ENCODE assay signal across 8 cellular contexts in the genomic region with DNA sequence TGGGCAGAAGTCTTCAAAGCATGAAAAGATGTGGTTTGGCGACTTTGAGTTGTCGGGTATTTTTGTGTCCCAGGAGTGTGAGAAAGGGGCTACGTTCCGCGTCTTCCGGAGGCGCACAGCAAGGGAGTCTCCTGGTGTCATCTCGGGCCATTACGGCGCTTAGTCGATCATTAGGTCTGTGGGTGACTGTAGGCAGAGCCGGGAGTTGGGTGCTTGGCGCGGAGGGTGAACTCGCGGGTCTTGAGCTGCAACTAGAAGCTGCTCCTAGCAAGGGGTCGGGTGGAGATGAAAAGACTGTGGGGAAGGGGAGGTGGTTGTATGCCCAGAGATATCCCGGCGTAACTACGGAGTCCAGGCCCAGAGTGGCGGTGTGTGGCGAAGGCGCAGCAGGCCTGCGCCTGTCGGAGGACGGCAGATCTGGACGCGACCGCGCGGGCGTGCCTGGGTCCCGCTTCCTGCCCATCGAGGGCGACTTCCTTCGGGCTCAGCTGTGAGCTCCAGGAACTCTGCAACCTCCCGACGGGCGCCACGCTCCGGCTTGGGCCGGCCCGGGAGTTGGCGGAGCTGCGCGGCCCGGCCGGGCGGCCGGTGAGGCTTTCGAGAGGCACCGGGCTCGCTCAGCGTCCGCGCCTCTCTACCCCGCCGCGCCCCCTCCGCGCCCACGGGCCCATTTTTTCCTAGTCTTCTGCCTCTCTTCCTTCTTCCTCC. TPM values are rescaled to one million over a fixed set of nuclear protein-coding genes. Genes with fewer than 3 reads are reported as not detected.
DNase-seq lines count a peak whose midpoint lies in the region; ATAC-seq and TF ChIP-seq lines count a peak whose summit lies in the region.

No MANE protein-coding gene starts in this region.

- TF ChIP-seq CTCF in SK-N-SH (IDR thresholded peaks at IDR 0.05): no peak
- no peak for TF ChIP-seq CTCF in adrenal gland (IDR thresholded peaks at IDR 0.05)

- peak overlapping the region; percentile 35; the same call in 1 of the 2 replicates for H3K4me2 ChIP-seq in SK-N-SH

- no peaks in the 10 kb centered on the region for H3K79me2 ChIP-seq in SK-N-SH (ENCODE audit: insufficient read depth)

- DNase-seq in SK-N-SH: peak; percentile 54
- DNase-seq in SJCRH30: no peak
- no peak for DNase-seq in right cardiac atrium
- no peak for DNase-seq in adrenal gland

- intact Hi-C loops in right cardiac atrium (cut with DNase I): loop anchor here in 2 of 4 donors (5.0 kb wide), 2 partner anchors 695 to 820 kb away; no protein-coding TSS in a partner anchor
- intact Hi-C loops in adrenal gland (cut with DNase I): loop anchor here (5.0 to 10.0 kb wide), 3 partner anchors 142 to 810 kb away; no protein-coding TSS in a partner anchor

- ATAC-seq in SK-N-SH treated with all-trans-retinoic acid at 6 μM for 48 hours: no peak
- no peak for ATAC-seq in right cardiac atrium
- no peak for ATAC-seq in GM21390 (IDR thresholded peaks at IDR 0.05; ENCODE audit: unreplicated experiment)
- ATAC-seq in HG03460 (IDR thresholded peaks at IDR 0.05; ENCODE audit: unreplicated experiment): no peak

- POLR2A ChIA-PET in SK-N-SH (lab: Yijun Ruan, JAX): no interaction called here

- H2AFZ ChIP-seq in SK-N-SH (ENCODE audit: low read depth): 0 out of 2 replicates have a peak overlapping the region, but pooled peaks have one; percentile 31

- H3F3A ChIP-seq in SK-N-SH (replicated peaks; ENCODE audit: insufficient read depth): no peaks in the 10 kb centered on the region

- 16% methylated on average over 41 of the region's 62 CpGs for WGBS in SK-N-SH (ENCODE audit: low lambda C conversion rate)
- WGBS in right cardiac atrium: 3% methylated on average over 62 of the region's 62 CpGs
- 7 to 9% (median 8%) methylated on average over 17 to 62 of the region's 62 CpGs for WGBS in adrenal gland, 4 donors

- H3K27ac ChIP-seq in SK-N-SH (ENCODE audit: low read depth in 2 of 2, low read length in 1 of 2): no peak overlapping the region
- H3K27ac ChIP-seq in SJCRH30: no peak overlapping the region
- H3K27ac ChIP-seq in right cardiac atrium (ENCODE audit: low read length): no peak overlapping the region
- peak overlapping the region in 1 of 21 experiments; percentile 55 for H3K27ac ChIP-seq in skin epidermis
- H3K27ac ChIP-seq in adrenal gland: no peak overlapping the region

- TF ChIP-seq RAD21 in SK-N-SH (IDR thresholded peaks at IDR 0.05; ENCODE audit: low read length): no peak

- H3K36me3 ChIP-seq in SK-N-SH (replicated peaks in 1 of 2; ENCODE audit: control insufficient read depth in 1 of 2, insufficient read depth in 2 of 2, low read length in 1 of 2) (no peaks in the 10 kb centered on the region), SJCRH30 (no peaks in the 10 kb centered on the region), adrenal gland (replicated peaks in 1 of 2) (no peaks in the 10 kb centered on the region)

- no peaks in the 10 kb centered on the region for H4K20me1 ChIP-seq in SK-N-SH (ENCODE audit: insufficient read depth)

- peaks cover 56% of the 10 kb centered on the region for H3K27me3 ChIP-seq in SK-N-SH (ENCODE audit: insufficient read depth)
- H3K27me3 ChIP-seq in SJCRH30: no peaks in the 10 kb centered on the region
- H3K27me3 ChIP-seq in right cardiac atrium (ENCODE audit: control insufficient read depth, insufficient read depth): no peaks in the 10 kb centered on the region
- H3K27me3 ChIP-seq in adrenal gland: peaks cover 80% of the 10 kb centered on the region

- peaks cover 5% of the 10 kb centered on the region in 2 experiments; a peak in 2 of 4 replicates for H3K4me1 ChIP-seq in SK-N-SH (ENCODE audit: control insufficient read depth in 1 of 2, insufficient read depth in 2 of 2, low read depth in 1 of 2, low read length in 1 of 2)
- peaks cover 6% of the 10 kb centered on the region; the same call in 1 of the 2 replicates for H3K4me1 ChIP-seq in SJCRH30
- peaks cover 7% of the 10 kb centered on the region for H3K4me1 ChIP-seq in right cardiac atrium (ENCODE audit: control insufficient read depth, insufficient read depth, low read length)
- H3K4me1 ChIP-seq in adrenal gland (replicated peaks in 1 of 2): peaks cover 0 to 43% of the 10 kb centered on the region in 2 donors

- H3K4me3 ChIP-seq in SK-N-SH (ENCODE audit: low read depth in 2 of 2, low read length in 1 of 2) (no peak overlapping the region; a peak in 1 of 4 replicates), SJCRH30 (peak overlapping the region; percentile 58), right cardiac atrium (ENCODE audit: low read length) (peak overlapping the region; percentile 48), skin epidermis (peak overlapping the region; percentile 21 to 47 (median 33)), adrenal gland (peak overlapping the region in 2 of 4 donors; percentile 9 to 40)

- H3K9ac ChIP-seq in SK-N-SH: no peak overlapping the region

- TF ChIP-seq POLR2A in adrenal gland (IDR thresholded peaks at IDR 0.05): no peak

- H3K9me3 ChIP-seq in SK-N-SH (no peaks in the 10 kb centered on the region), SJCRH30 (replicated peaks) (peaks cover 8% of the 10 kb centered on the region), right cardiac atrium (ENCODE audit: control insufficient read depth, low read length) (no peaks in the 10 kb centered on the region), adrenal gland (replicated peaks in 1 of 3) (no peaks in the 10 kb centered on the region)

- no peak for TF ChIP-seq EP300 in SK-N-SH (IDR thresholded peaks at IDR 0.05; ENCODE audit: borderline replicate concordance in 1 of 2, low read depth in 1 of 2, low read length in 1 of 2)

- H3K9me2 ChIP-seq in SK-N-SH: no peaks in the 10 kb centered on the region

- CTCF ChIA-PET in SK-N-SH (lab: Yijun Ruan, JAX): interaction anchor here (0.8 to 1.5 kb wide), 4 partner anchors 10 to 696 kb away, joined by 3 to 4 read pairs (median 3); no protein-coding TSS in a partner anchor

TF ChIP-seq in SK-N-SH, 30 proteins besides CTCF, POLR2A, EP300 and RAD21:
- TF ChIP-seq EZH2phosphoT487 (IDR thresholded peaks at IDR 0.05; ENCODE audit: borderline replicate concordance, low read depth) (peak; percentile 86; the same call in 1 of the 2 replicates), ELF1 (IDR thresholded peaks at IDR 0.05) (no peak)
- TF ChIP-seq, protein P1, sequence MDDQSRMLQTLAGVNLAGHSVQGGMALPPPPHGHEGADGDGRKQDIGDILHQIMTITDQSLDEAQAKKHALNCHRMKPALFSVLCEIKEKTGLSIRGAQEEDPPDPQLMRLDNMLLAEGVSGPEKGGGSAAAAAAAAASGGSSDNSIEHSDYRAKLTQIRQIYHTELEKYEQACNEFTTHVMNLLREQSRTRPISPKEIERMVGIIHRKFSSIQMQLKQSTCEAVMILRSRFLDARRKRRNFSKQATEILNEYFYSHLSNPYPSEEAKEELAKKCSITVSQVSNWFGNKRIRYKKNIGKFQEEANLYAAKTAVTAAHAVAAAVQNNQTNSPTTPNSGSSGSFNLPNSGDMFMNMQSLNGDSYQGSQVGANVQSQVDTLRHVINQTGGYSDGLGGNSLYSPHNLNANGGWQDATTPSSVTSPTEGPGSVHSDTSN (IDR thresholded peaks at IDR 0.05): no peak

TF ChIP-seq in SK-N-SH treated with all-trans-retinoic acid at 6 μM for 48 hours, 23 proteins besides CTCF, POLR2A, EP300 and RAD21 (continues in another document):
- TF ChIP-seq ISL1 (CRISPR knock-in tag; IDR thresholded peaks at IDR 0.05) (no peak), ZNF565 (CRISPR knock-in tag; conservative IDR thresholded peaks at IDR 0.05; ENCODE audit: low read depth) (no peak), ARNTL (CRISPR knock-in tag; IDR thresholded peaks at IDR 0.05; ENCODE audit: borderline replicate concordance, low read depth) (no peak), PPARA (CRISPR knock-in tag; IDR thresholded peaks at IDR 0.05; ENCODE audit: borderline replicate concordance) (no peak)
- TF ChIP-seq, protein P2, sequence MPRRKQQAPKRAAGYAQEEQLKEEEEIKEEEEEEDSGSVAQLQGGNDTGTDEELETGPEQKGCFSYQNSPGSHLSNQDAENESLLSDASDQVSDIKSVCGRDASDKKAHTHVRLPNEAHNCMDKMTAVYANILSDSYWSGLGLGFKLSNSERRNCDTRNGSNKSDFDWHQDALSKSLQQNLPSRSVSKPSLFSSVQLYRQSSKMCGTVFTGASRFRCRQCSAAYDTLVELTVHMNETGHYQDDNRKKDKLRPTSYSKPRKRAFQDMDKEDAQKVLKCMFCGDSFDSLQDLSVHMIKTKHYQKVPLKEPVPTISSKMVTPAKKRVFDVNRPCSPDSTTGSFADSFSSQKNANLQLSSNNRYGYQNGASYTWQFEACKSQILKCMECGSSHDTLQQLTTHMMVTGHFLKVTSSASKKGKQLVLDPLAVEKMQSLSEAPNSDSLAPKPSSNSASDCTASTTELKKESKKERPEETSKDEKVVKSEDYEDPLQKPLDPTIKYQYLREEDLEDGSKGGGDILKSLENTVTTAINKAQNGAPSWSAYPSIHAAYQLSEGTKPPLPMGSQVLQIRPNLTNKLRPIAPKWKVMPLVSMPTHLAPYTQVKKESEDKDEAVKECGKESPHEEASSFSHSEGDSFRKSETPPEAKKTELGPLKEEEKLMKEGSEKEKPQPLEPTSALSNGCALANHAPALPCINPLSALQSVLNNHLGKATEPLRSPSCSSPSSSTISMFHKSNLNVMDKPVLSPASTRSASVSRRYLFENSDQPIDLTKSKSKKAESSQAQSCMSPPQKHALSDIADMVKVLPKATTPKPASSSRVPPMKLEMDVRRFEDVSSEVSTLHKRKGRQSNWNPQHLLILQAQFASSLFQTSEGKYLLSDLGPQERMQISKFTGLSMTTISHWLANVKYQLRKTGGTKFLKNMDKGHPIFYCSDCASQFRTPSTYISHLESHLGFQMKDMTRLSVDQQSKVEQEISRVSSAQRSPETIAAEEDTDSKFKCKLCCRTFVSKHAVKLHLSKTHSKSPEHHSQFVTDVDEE (CRISPR knock-in tag; IDR thresholded peaks at IDR 0.05): no peak

RNA-seq across cellular contexts. Expression of gene NKX3-2, which starts 2.7 kb away (rescaled TPM):
- polyA plus RNA-seq in SK-N-SH (2012; rRNA removed) (0.15 and 0.16 TPM in 2 replicates), right cardiac atrium (0.05 TPM), adrenal gland (under 1 TPM in 1 of 3 donors, not detected in 2; 0.13 TPM)
- polyA plus RNA-seq in SK-N-SH (2012; cell fraction: cytosol; rRNA removed): 0.12 TPM in 2 replicates
- polyA plus RNA-seq in SK-N-SH (2012; cell fraction: nucleus; rRNA removed): 0.36 and 0.38 TPM in 2 replicates
- 3.0 and 3.4 TPM in 2 replicates for total RNA-seq in SJCRH30 (2014; rRNA removed; shearing (Covaris generic))
- total RNA-seq in right cardiac atrium (under 1 TPM in 1 of 4 donors, not detected in 3; 0.12 TPM), adrenal gland (under 1 TPM in 5 of 8 donors, not detected in 3; 0.07 to 0.50 (median 0.32) TPM)

Comparison
In these comparisons a context has a peak if more than half of its experiments do, and no peak if none do; other contexts are left out.
1. H3K4me3 ChIP-seq: peak in SJCRH30 (single experiment), right cardiac atrium (single experiment) and skin epidermis (7 of 7); none in SK-N-SH (0 of 2).